ENCODE assay signal across 15 cellular contexts in genomic region chr5:97735209-97735608, GRCh38.
DNase-seq lines count a peak whose midpoint lies in the region; ATAC-seq and TF ChIP-seq lines count a peak whose summit lies in the region.
"Had no signal": no experiment of that assay in that cellular context is flagged by ENCODE, and none has a peak within 500 bp of the region (broad histone marks: within the 10 kb centered on the region; RNA-seq: fewer than 3 reads in every experiment).

No MANE protein-coding gene starts in this region.

- BruUV-seq in OCI-LY7 (replicated peaks; lab: Mats Ljungman, UMichigan), result no TSS peak

- no peak overlapping the region for H3K4me2 ChIP-seq in OCI-LY7 (ENCODE audit: low read length)

- H4K20me1 ChIP-seq in OCI-LY7 (ENCODE audit: insufficient read depth, low read length), result no peaks in the 10 kb centered on the region

- TF ChIP-seq CTCF in AG09319 (IDR thresholded peaks at IDR 0.05; ENCODE audit: low read depth, low read length), result no peak
- no peak for TF ChIP-seq CTCF in cardiac fibroblast (IDR thresholded peaks at IDR 0.05; ENCODE audit: low read depth, low read length)
- TF ChIP-seq CTCF in GM13976 (IDR thresholded peaks at IDR 0.05; ENCODE audit: borderline replicate concordance, control extremely low read depth, extremely low read depth, insufficient read depth, missing control alignments), result no peak
- no peak for TF ChIP-seq CTCF in OCI-LY7 (conservative IDR thresholded peaks at IDR 0.05; ENCODE audit: low read length)

- no peaks in the 10 kb centered on the region for H3K4me1 ChIP-seq in OCI-LY7 (ENCODE audit: insufficient read depth, low read length, poor library complexity, severe bottlenecking)
- H3K4me1 ChIP-seq: BE2C, psoas muscle, thyroid gland had no signal

- DNase-seq in AG09319 (ENCODE audit: extremely low read depth, low read depth) (peak; percentile 18), MG63 (peak; percentile 55), cardiac fibroblast (ENCODE audit: low read depth in 2 of 2) (peak; percentile 78 to 96), iris pigment epithelial cell (ENCODE audit: low read depth) (peak; percentile 96), GM13976 (ENCODE audit: low spot score) (no peak), OCI-LY7 (ENCODE audit: low spot score) (no peak)
- DNase-seq: activated naive CD8-positive, alpha-beta T cell treated with anti-CD3 and anti-CD28 coated beads for 36 hours; BE2C; dorsolateral prefrontal cortex; left cardiac atrium; NCI-H1048; psoas muscle; thyroid gland had no signal

- H3K36me3 ChIP-seq in MG63 (no peaks in the 10 kb centered on the region), OCI-LY7 (ENCODE audit: insufficient read depth, low read length) (no peaks in the 10 kb centered on the region)
- H3K36me3 ChIP-seq: BE2C, thyroid gland had no signal

- no peaks in the 10 kb centered on the region for H3K9me3 ChIP-seq in MG63
- H3K9me3 ChIP-seq in OCI-LY7 (ENCODE audit: low read length), result no peaks in the 10 kb centered on the region
- H3K9me3 ChIP-seq: BE2C, psoas muscle, thyroid gland had no signal

- CTCF ChIA-PET in OCI-LY7 (lab: Charles Lee; ENCODE audit: unreplicated experiment), result no interaction called here

- no peak for ATAC-seq in GM21737 (IDR thresholded peaks at IDR 0.05; ENCODE audit: unreplicated experiment)
- ATAC-seq in HG02852 (IDR thresholded peaks at IDR 0.05; ENCODE audit: unreplicated experiment), result no peak
- ATAC-seq: psoas muscle had no signal

- intact Hi-C loops in OCI-LY7 (cut with micrococcal nuclease; ENCODE audit: unreplicated experiment), result no loop called here

- H2AFZ ChIP-seq in OCI-LY7 (ENCODE audit: low read length), result no peak overlapping the region

- no peaks in the 10 kb centered on the region for H3K9me2 ChIP-seq in OCI-LY7 (ENCODE audit: insufficient read depth, low read length)

- POLR2A ChIA-PET in OCI-LY7 (lab: Charles Lee), result no interaction called here

- in situ Hi-C loops in GM13976 (cut with MboI; ENCODE audit: low sequenced_read_pairs, unreplicated experiment), result no loop called here

- no peaks in the 10 kb centered on the region for H3K79me2 ChIP-seq in OCI-LY7 (ENCODE audit: insufficient read depth, low read depth, low read length)

- 0 out of 2 replicates have a peak, but pooled peaks cover 3% of the 10 kb centered on the region for H3K27me3 ChIP-seq in MG63
- H3K27me3 ChIP-seq: BE2C, dorsolateral prefrontal cortex, thyroid gland had no signal

- no peak overlapping the region for H3K27ac ChIP-seq in OCI-LY7 (ENCODE audit: low read depth, low read length, poor library complexity, severe bottlenecking)
- H3K27ac ChIP-seq: dorsolateral prefrontal cortex, psoas muscle, thyroid gland had no signal

- H3K4me3 ChIP-seq in MG63 (no peak overlapping the region), cardiac fibroblast (replicated peaks in 1 of 2; ENCODE audit: low read depth in 2 of 2, low read length in 2 of 2) (no peak overlapping the region), OCI-LY7 (ENCODE audit: low read depth, low read length, poor library complexity, severe bottlenecking) (no peak overlapping the region)
- H3K4me3 ChIP-seq: dorsolateral prefrontal cortex, psoas muscle, thyroid gland had no signal

Comparison
In these comparisons a context has a peak if more than half of its experiments do, and no peak if none do; other contexts are left out.
1. DNase-seq: peak in AG09319 (single experiment), MG63 (single experiment), cardiac fibroblast (2 of 2) and iris pigment epithelial cell (single experiment); none in GM13976 (single experiment) and OCI-LY7 (single experiment).